32 cellular contexts compared by ENCODE assay signal in genomic region chr14:22291406-22291805, GRCh38.
DNase-seq lines count a peak whose midpoint lies in the region; ATAC-seq and TF ChIP-seq lines count a peak whose summit lies in the region.
"Had no signal": no experiment of that assay in that cellular context is flagged by ENCODE, and none has a peak within 500 bp of the region (broad histone marks: within the 10 kb centered on the region; RNA-seq: fewer than 3 reads in every experiment).

No MANE protein-coding gene starts in this region.

- dilution Hi-C loops in mammary epithelial cell (cut with HindIII; ENCODE audit: low sequenced_read_pairs), result no loop called here

- no peak overlapping the region for H3K9ac ChIP-seq in mammary epithelial cell (ENCODE audit: insufficient read depth, low read length)

- H3K36me3 ChIP-seq in mammary epithelial cell (ENCODE audit: insufficient read depth, low read length), result no peaks in the 10 kb centered on the region
- no peaks in the 10 kb centered on the region for H3K36me3 ChIP-seq in breast epithelium
- H3K36me3 ChIP-seq: heart right ventricle, transverse colon had no signal

- peak; percentile 50 for ATAC-seq in foreskin keratinocyte
- no peak for ATAC-seq in HG03565 (IDR thresholded peaks at IDR 0.05; ENCODE audit: unreplicated experiment)
- ATAC-seq: heart right ventricle; left cardiac atrium; natural killer cell; stimulated activated effector memory CD8-positive, alpha-beta T cell treated with anti-CD3 and anti-CD28 coated beads, Interleukin-12 subunit alpha, Interleukin-12 subunit beta, amount 100 ng/mL, for 72 hours had no signal

- TF ChIP-seq POLR2A in breast epithelium (IDR thresholded peaks at IDR 0.05), result no peak

- H2AFZ ChIP-seq in mammary epithelial cell (ENCODE audit: low read depth, low read length), result no peak overlapping the region

- H3K4me3 ChIP-seq in mammary epithelial cell (replicated peaks in 1 of 3; ENCODE audit: insufficient read depth in 1 of 3, low read depth in 2 of 3, low read length in 3 of 3) (no peak overlapping the region), breast epithelium (no peak overlapping the region)
- H3K4me3 ChIP-seq: coronary artery, heart right ventricle, lung, transverse colon had no signal

- no TSS peak for BruUV-seq in mammary epithelial cell (replicated peaks; lab: Mats Ljungman, UMichigan)

- no peaks in the 10 kb centered on the region for H3K79me2 ChIP-seq in mammary epithelial cell (ENCODE audit: insufficient read depth, low read length)

- CTCF ChIA-PET in mammary epithelial cell (lab: Charles Lee; ENCODE audit: low non-redundant PET), result no interaction called here

- TF ChIP-seq CTCF in mammary epithelial cell (conservative IDR thresholded peaks at IDR 0.05 in 1 of 2, IDR thresholded peaks at IDR 0.05 in 1 of 2; ENCODE audit: extremely low read depth in 1 of 2, insufficient read depth in 1 of 2, low read depth in 1 of 2, low read length in 2 of 2), result no peak
- no peak for TF ChIP-seq CTCF in breast epithelium (IDR thresholded peaks at IDR 0.05)
- no peak for TF ChIP-seq CTCF in foreskin keratinocyte (conservative IDR thresholded peaks at IDR 0.05)

- intact Hi-C loops in mammary epithelial cell (cut with micrococcal nuclease), result no loop called here
- intact Hi-C loops in breast epithelium (cut with DNase I; ENCODE audit: low total_unique reads), result no loop called here

- H3K9me3 ChIP-seq in mammary epithelial cell (replicated peaks; ENCODE audit: insufficient read depth, low read length), result no peaks in the 10 kb centered on the region
- no peaks in the 10 kb centered on the region for H3K9me3 ChIP-seq in breast epithelium
- H3K9me3 ChIP-seq: heart right ventricle, transverse colon had no signal

- H3K27ac ChIP-seq in mammary epithelial cell (ENCODE audit: insufficient read depth, low read depth, low read length) (no peak overlapping the region), breast epithelium (no peak overlapping the region), foreskin keratinocyte (no peak overlapping the region)
- H3K27ac ChIP-seq: 22Rv1, coronary artery, heart right ventricle, transverse colon had no signal

- H3K27me3 ChIP-seq in mammary epithelial cell (ENCODE audit: insufficient read depth, low read length), result no peaks in the 10 kb centered on the region
- no peaks in the 10 kb centered on the region for H3K27me3 ChIP-seq in breast epithelium
- no peaks in the 10 kb centered on the region for H3K27me3 ChIP-seq in foreskin keratinocyte
- H3K27me3 ChIP-seq: transverse colon had no signal

- H4K20me1 ChIP-seq in mammary epithelial cell (ENCODE audit: insufficient read depth, low read length), result no peaks in the 10 kb centered on the region

- H3K4me1 ChIP-seq in mammary epithelial cell (ENCODE audit: insufficient read depth, low read length) (peaks cover 30% of the 10 kb centered on the region), breast epithelium (no peaks in the 10 kb centered on the region), foreskin keratinocyte (peaks cover 14% of the 10 kb centered on the region)
- H3K4me1 ChIP-seq: heart right ventricle, transverse colon had no signal

- H3K4me2 ChIP-seq in mammary epithelial cell (ENCODE audit: insufficient read depth, low read depth, low read length), result no peak overlapping the region

- in situ Hi-C loops in mammary epithelial cell (cut with MboI; ENCODE audit: low sequenced_read_pairs in 2 of 2), result no loop called here

- DNase-seq in mammary epithelial cell (peak; percentile 60), breast epithelium (ENCODE audit: low spot score in 2 of 2) (no peak), amniotic epithelial cell (ENCODE audit: low read depth) (peak; percentile 13), foreskin keratinocyte (peak; percentile 60 to 74), DMS53 (lab: John Stamatoyannopoulos, UW) (no peak), activated gamma-delta T cell treated with Interleukin-2 at 50 U/mL for 16 hours (no peak)
- DNase-seq in stimulated activated CD4-positive, alpha-beta T cell treated with anti-CD3 and anti-CD28 coated beads, Interleukin-2, amount 100 ng/mL, for 24 hours, result no peak
- DNase-seq: activated CD8-positive, alpha-beta memory T cell treated with anti-CD3 and anti-CD28 coated beads, Interleukin-2, amount 50 U/mL, for 4 hours; amygdala; Calu3; DND-41; effector memory CD4-positive, alpha-beta T cell; erythroblast; H7; heart right ventricle; Karpas-422; left cardiac atrium; natural killer cell; NCI-H1417; NCI-H2029; NCI-H524 treated with DMSO at 0.1 percent for 48 hours; NK-92 treated with Interleukin-12 subunit alpha and Interleukin-12 subunit beta, amount 100 ng/mL, for 24 hours; occipital lobe; SHP77; stimulated activated CD4-positive, alpha-beta T cell treated with anti-CD3 and anti-CD28 coated beads, Interleukin-15, amount 100 ng/mL, for 24 hours; T-helper 2 cell; transverse colon had no signal

Comparison
In these comparisons a context has a peak if more than half of its experiments do, and no peak if none do; other contexts are left out.
1. DNase-seq: peak in mammary epithelial cell (single experiment), amniotic epithelial cell (single experiment) and foreskin keratinocyte (2 of 2); none in breast epithelium (0 of 2), DMS53 (single experiment), activated gamma-delta T cell treated with Interleukin-2 at 50 U/mL for 16 hours (single experiment) and stimulated activated CD4-positive, alpha-beta T cell treated with anti-CD3 and anti-CD28 coated beads, Interleukin-2, amount 100 ng/mL, for 24 hours (0 of 2).